ENCODE assay signal across 23 cellular contexts in genomic region chr3:185740133-185740532, GRCh38.
"Had no signal": no experiment of that assay in that cellular context is flagged by ENCODE, and none has a peak within 500 bp of the region (broad histone marks: within the 10 kb centered on the region; RNA-seq: fewer than 3 reads in every experiment).

No MANE protein-coding gene starts in this region.

- H3K36me3 Mint-ChIP-seq: natural killer cell had no signal

- H3K36me3 ChIP-seq: gastrocnemius medialis, ovary, suprapubic skin, transverse colon, vagina had no signal

- FAIRE-seq: keratinocyte had no signal

- H3K27ac ChIP-seq: gastrocnemius medialis, ovary, psoas muscle, skin epidermis, suprapubic skin, transverse colon, vagina had no signal

- H3K4me3 Mint-ChIP-seq: natural killer cell; stimulated activated naive CD8-positive, alpha-beta T cell treated with anti-CD3 and anti-CD28 coated beads, Interleukin-15, amount 100 ng/mL, for 72 hours had no signal

- H3K4me3 ChIP-seq: dorsolateral prefrontal cortex, gastrocnemius medialis, ovary, psoas muscle, skin epidermis, suprapubic skin, transverse colon, vagina had no signal

- ATAC-seq: esophagus mucosa; gastrocnemius medialis; left lobe of liver; natural killer cell; psoas muscle; right cardiac atrium; stimulated activated naive CD8-positive, alpha-beta T cell treated with anti-CD3 and anti-CD28 coated beads, Interleukin-15, amount 100 ng/mL, for 72 hours had no signal

- H3K9me3 ChIP-seq: gastrocnemius medialis, ovary, psoas muscle, suprapubic skin, transverse colon, vagina had no signal

- DNase-seq: cortex of kidney; effector CD4-positive, alpha-beta T cell; foreskin fibroblast; gastrocnemius medialis; head of caudate nucleus; natural killer cell; occipital lobe; ovary; posterior cingulate gyrus; psoas muscle; right cardiac atrium; stimulated activated CD4-positive, alpha-beta T cell treated with anti-CD3 and anti-CD28 coated beads, Interleukin-15, amount 100 ng/mL, for 24 hours; stimulated activated CD4-positive, alpha-beta T cell treated with anti-CD3 and anti-CD28 coated beads, Interleukin-2, amount 100 ng/mL, for 48 hours; stimulated activated naive CD4-positive, alpha-beta T cell; stimulated activated naive CD8-positive, alpha-beta T cell treated with anti-CD3 and anti-CD28 coated beads, Interleukin-15, amount 100 ng/mL, for 72 hours; transverse colon had no signal

- H3K27ac Mint-ChIP-seq: natural killer cell had no signal

- H3K27me3 ChIP-seq: gastrocnemius medialis, ovary, suprapubic skin, transverse colon, vagina had no signal

- H3K9me3 Mint-ChIP-seq: natural killer cell; stimulated activated naive CD8-positive, alpha-beta T cell treated with anti-CD3 and anti-CD28 coated beads, Interleukin-15, amount 100 ng/mL, for 72 hours had no signal
